In genomic region chr3:72753495-72753894, GRCh38 we compare ENCODE assay signal across 10 cellular contexts.
"Had no signal": no experiment of that assay in that cellular context is flagged by ENCODE, and none has a peak within 500 bp of the region (broad histone marks: within the 10 kb centered on the region; RNA-seq: fewer than 3 reads in every experiment).

No MANE protein-coding gene starts in this region.

- H3K27ac Mint-ChIP-seq: activated CD4-positive, alpha-beta memory T cell treated with anti-CD3 and anti-CD28 coated beads, Interleukin-2, amount 10 ng/mL, durations not matched to agents 7 days and 5 days; stimulated activated memory B cell treated with anti-CD40 and anti-IgM and Interleukin-4, amounts not matched to agents 10 μg/mL and 1 μg/mL and 100 μg/mL, for 72 hours had no signal

- H3K4me3 ChIP-seq: cardiac muscle cell, heart right ventricle had no signal

- H3K27me3 ChIP-seq: cardiac muscle cell, foreskin keratinocyte, heart right ventricle, neutrophil had no signal

- H3K27me3 Mint-ChIP-seq: activated CD4-positive, alpha-beta memory T cell treated with anti-CD3 and anti-CD28 coated beads, Interleukin-2, amount 10 ng/mL, durations not matched to agents 7 days and 5 days had no signal

- H3K9me3 ChIP-seq: heart right ventricle, neutrophil had no signal

- H3K27ac ChIP-seq: cardiac muscle cell, foreskin keratinocyte, heart right ventricle, neutrophil had no signal

- DNase-seq: activated CD4-positive, alpha-beta memory T cell treated with anti-CD3 and anti-CD28 coated beads, Interleukin-2, amount 10 ng/mL, durations not matched to agents 7 days and 5 days; activated CD4-positive, CD25-positive, alpha-beta regulatory T cell treated with anti-CD3 and anti-CD28 coated beads, Interleukin-2, amount 50 U/mL, for 72 hours; activated naive CD4-positive, alpha-beta T cell; foreskin keratinocyte; heart right ventricle; islet precursor cell; right cardiac atrium had no signal

- H3K9me3 Mint-ChIP-seq: stimulated activated memory B cell treated with anti-CD40 and anti-IgM and Interleukin-4, amounts not matched to agents 10 μg/mL and 1 μg/mL and 100 μg/mL, for 72 hours had no signal

- H3K36me3 ChIP-seq: cardiac muscle cell, neutrophil had no signal

- ATAC-seq: foreskin keratinocyte; heart right ventricle; right cardiac atrium; stimulated activated memory B cell treated with anti-CD40 and anti-IgM and Interleukin-4, amounts not matched to agents 10 μg/mL and 1 μg/mL and 100 μg/mL, for 72 hours had no signal

- H3K4me3 Mint-ChIP-seq: activated CD4-positive, alpha-beta memory T cell treated with anti-CD3 and anti-CD28 coated beads, Interleukin-2, amount 10 ng/mL, durations not matched to agents 7 days and 5 days; stimulated activated memory B cell treated with anti-CD40 and anti-IgM and Interleukin-4, amounts not matched to agents 10 μg/mL and 1 μg/mL and 100 μg/mL, for 72 hours had no signal
